28 cellular contexts compared by ENCODE assay signal in the genomic region with DNA sequence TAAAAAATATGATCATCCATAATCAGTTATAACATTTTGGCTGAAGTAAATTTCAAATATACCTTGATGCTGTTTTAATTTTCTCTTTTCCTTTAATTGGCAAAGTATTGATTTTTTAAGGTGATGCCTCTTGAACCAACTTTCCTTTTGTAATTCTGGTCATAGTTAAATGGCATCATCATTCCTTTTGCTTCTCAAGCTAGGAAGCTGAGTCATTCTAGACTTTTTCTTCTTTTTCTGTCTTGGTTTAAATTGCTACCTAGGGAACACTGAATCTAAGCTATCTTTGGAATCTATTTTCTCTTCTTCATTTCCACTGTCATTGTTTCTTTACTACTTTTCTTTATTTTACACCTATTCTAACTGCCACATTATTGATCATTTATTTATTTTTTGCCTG.
DNase-seq lines count a peak whose midpoint lies in the region; ATAC-seq, FAIRE-seq and TF ChIP-seq lines count a peak whose summit lies in the region.
"Had no signal": no experiment of that assay in that cellular context is flagged by ENCODE, and none has a peak within 500 bp of the region (broad histone marks: within the 10 kb centered on the region; RNA-seq: fewer than 3 reads in every experiment).

No MANE protein-coding gene starts in this region.

- peaks cover 9% of the 10 kb centered on the region for H3K9me3 Mint-ChIP-seq in GM23338
- no peaks in the 10 kb centered on the region for H3K9me3 Mint-ChIP-seq in astrocyte (ENCODE audit: unreplicated experiment)

- POLR2A ChIA-PET in OCI-LY7 (lab: Charles Lee), result no interaction called here

- H3K27ac Mint-ChIP-seq in GM23338 (peak overlapping the region; percentile 61), astrocyte (ENCODE audit: unreplicated experiment) (peak overlapping the region; percentile 91)
- H3K27ac Mint-ChIP-seq: effector memory CD8-positive, alpha-beta T cell; mesothelial cell of epicardium; naive B cell; stimulated activated naive CD8-positive, alpha-beta T cell treated with anti-CD3 and anti-CD28 coated beads, Interleukin-15, Interleukin-2, amounts not matched to agents 100 ng/mL and 50 ng/mL, for 24 hours had no signal

- H3K79me2 ChIP-seq in GM23338 (replicated peaks; ENCODE audit: insufficient read depth) (no peaks in the 10 kb centered on the region), astrocyte (ENCODE audit: insufficient read depth, low read length) (no peaks in the 10 kb centered on the region), OCI-LY7 (ENCODE audit: insufficient read depth, low read depth, low read length) (no peaks in the 10 kb centered on the region)

- H3K4me3 ChIP-seq in GM23338 (no peak overlapping the region), astrocyte (ENCODE audit: insufficient read depth, low read depth, low read length) (no peak overlapping the region), fibroblast of pulmonary artery (replicated peaks; ENCODE audit: low read depth, low read length) (no peak overlapping the region), OCI-LY7 (ENCODE audit: low read depth, low read length, poor library complexity, severe bottlenecking) (no peak overlapping the region)
- H3K4me3 ChIP-seq: breast epithelium, coronary artery, gastroesophageal sphincter, tibial artery had no signal

- no peak for FAIRE-seq in astrocyte (lab: Jason Lieb, UNC)
- FAIRE-seq: HTR-8/SVneo had no signal

- H3K9me2 ChIP-seq in GM23338 (ENCODE audit: insufficient read depth) (peaks cover 11% of the 10 kb centered on the region; the same call in 1 of the 2 replicates), OCI-LY7 (ENCODE audit: insufficient read depth, low read length) (no peaks in the 10 kb centered on the region)

- no peaks in the 10 kb centered on the region for H3F3A ChIP-seq in GM23338 (replicated peaks; ENCODE audit: low read depth)

- H3K36me3 Mint-ChIP-seq in GM23338 (ENCODE audit: low read depth) (peaks cover 9% of the 10 kb centered on the region; the same call in 2 of the 3 replicates), astrocyte (ENCODE audit: low read depth, unreplicated experiment) (no peaks in the 10 kb centered on the region)
- H3K36me3 Mint-ChIP-seq: naive B cell had no signal

- H3K4me2 ChIP-seq in GM23338 (no peak overlapping the region), astrocyte (ENCODE audit: low read length) (no peak overlapping the region), OCI-LY7 (ENCODE audit: low read length) (no peak overlapping the region)

- H3K27me3 Mint-ChIP-seq in GM23338 (ENCODE audit: insufficient read depth, low read depth, poor library complexity) (peaks cover 2% of the 10 kb centered on the region), astrocyte (ENCODE audit: low read depth, unreplicated experiment) (no peaks in the 10 kb centered on the region)
- H3K27me3 Mint-ChIP-seq: effector memory CD8-positive, alpha-beta T cell; stimulated activated naive CD8-positive, alpha-beta T cell treated with anti-CD3 and anti-CD28 coated beads, Interleukin-15, Interleukin-2, amounts not matched to agents 100 ng/mL and 50 ng/mL, for 24 hours had no signal

- H3K9me3 ChIP-seq in astrocyte (ENCODE audit: insufficient read depth, low read depth, low read length), result no peaks in the 10 kb centered on the region
- no peaks in the 10 kb centered on the region for H3K9me3 ChIP-seq in OCI-LY7 (ENCODE audit: low read length)
- H3K9me3 ChIP-seq: breast epithelium, gastroesophageal sphincter, tibial artery had no signal

- H3K4me3 Mint-ChIP-seq in GM23338, result no peak overlapping the region
- H3K4me3 Mint-ChIP-seq in astrocyte (ENCODE audit: unreplicated experiment), result no peak overlapping the region
- H3K4me3 Mint-ChIP-seq: effector memory CD8-positive, alpha-beta T cell; mesothelial cell of epicardium; naive B cell; stimulated activated naive CD8-positive, alpha-beta T cell treated with anti-CD3 and anti-CD28 coated beads, Interleukin-15, Interleukin-2, amounts not matched to agents 100 ng/mL and 50 ng/mL, for 24 hours had no signal

- ATAC-seq in GM23338 (no peak), HG02970 (IDR thresholded peaks at IDR 0.05; ENCODE audit: low FRiP score, unreplicated experiment) (no peak)
- ATAC-seq: effector memory CD8-positive, alpha-beta T cell; gastroesophageal sphincter; HCT116; left ventricle myocardium superior had no signal

- H3K4me1 ChIP-seq in GM23338 (ENCODE audit: insufficient read depth) (no peaks in the 10 kb centered on the region), astrocyte (ENCODE audit: insufficient read depth, low read length) (no peaks in the 10 kb centered on the region), OCI-LY7 (ENCODE audit: insufficient read depth, low read length, poor library complexity, severe bottlenecking) (no peaks in the 10 kb centered on the region)
- H3K4me1 ChIP-seq: breast epithelium, tibial artery had no signal

- H4K20me1 ChIP-seq in GM23338 (replicated peaks; ENCODE audit: insufficient read depth), result no peaks in the 10 kb centered on the region
- no peaks in the 10 kb centered on the region for H4K20me1 ChIP-seq in astrocyte (ENCODE audit: insufficient read depth, low read length)
- no peaks in the 10 kb centered on the region for H4K20me1 ChIP-seq in OCI-LY7 (ENCODE audit: insufficient read depth, low read length)

- H3K27me3 ChIP-seq in GM23338 (ENCODE audit: insufficient read depth) (no peaks in the 10 kb centered on the region), astrocyte (ENCODE audit: insufficient read depth, low read length) (no peaks in the 10 kb centered on the region)
- H3K27me3 ChIP-seq: breast epithelium, gastroesophageal sphincter, tibial artery had no signal

- no peak overlapping the region for H3K9ac ChIP-seq in astrocyte (ENCODE audit: low read length)

- H2AFZ ChIP-seq in GM23338 (no peak overlapping the region), astrocyte (ENCODE audit: low read depth, low read length) (no peak overlapping the region), OCI-LY7 (ENCODE audit: low read length) (no peak overlapping the region)

- DNase-seq in GM23338 (ENCODE audit: low spot score), result no peak
- DNase-seq in astrocyte (ENCODE audit: low read depth), result peak; percentile 34
- DNase-seq in fibroblast of pulmonary artery (ENCODE audit: low read depth), result peak; percentile 28
- no peak for DNase-seq in OCI-LY7 (ENCODE audit: low spot score)
- DNase-seq in LoVo (ENCODE audit: low spot score), result no peak
- DNase-seq in nucleus accumbens (lab: John Stamatoyannopoulos, UW), result no peak
- DNase-seq: activated CD4-positive, alpha-beta T cell treated with anti-CD3 and anti-CD28 coated beads for 4 hours; activated naive CD4-positive, alpha-beta T cell treated with Interleukin-2 at 50 U/mL for 16 hours; Calu3; DMS79 treated with DMSO at 0.1 percent for 48 hours; effector memory CD8-positive, alpha-beta T cell; hippocampal formation; KG1; left ventricle myocardium superior; naive B cell; NCI-H1417; NCI-H2081; NCI-H345; T-helper 2 cell; tibial artery had no signal

- H3K36me3 ChIP-seq in GM23338 (ENCODE audit: insufficient read depth), result no peaks in the 10 kb centered on the region
- H3K36me3 ChIP-seq in astrocyte (ENCODE audit: insufficient read depth, low read length), result no peaks in the 10 kb centered on the region
- no peaks in the 10 kb centered on the region for H3K36me3 ChIP-seq in OCI-LY7 (ENCODE audit: insufficient read depth, low read length)
- H3K36me3 ChIP-seq: breast epithelium, gastroesophageal sphincter, tibial artery had no signal

- intact Hi-C loops in OCI-LY7 (cut with micrococcal nuclease; ENCODE audit: unreplicated experiment), result no loop called here

- H3K27ac ChIP-seq in GM23338 (ENCODE audit: low read depth) (no peak overlapping the region), astrocyte (ENCODE audit: low read depth, low read length) (no peak overlapping the region), OCI-LY7 (ENCODE audit: low read depth, low read length, poor library complexity, severe bottlenecking) (no peak overlapping the region)
- H3K27ac ChIP-seq: breast epithelium, coronary artery, gastroesophageal sphincter, tibial artery had no signal

- CTCF ChIA-PET in OCI-LY7 (lab: Charles Lee; ENCODE audit: unreplicated experiment), result no interaction called here

- BruUV-seq in OCI-LY7 (replicated peaks; lab: Mats Ljungman, UMichigan), result no TSS peak

- H3K4me1 Mint-ChIP-seq in GM23338 (peaks cover 13% of the 10 kb centered on the region), astrocyte (ENCODE audit: low read depth, unreplicated experiment) (peaks cover 24% of the 10 kb centered on the region)
- H3K4me1 Mint-ChIP-seq: naive B cell had no signal

- TF ChIP-seq CTCF in GM23338 (conservative IDR thresholded peaks at IDR 0.05; ENCODE audit: low read depth in 2 of 2) (no peak), astrocyte (IDR thresholded peaks at IDR 0.05; ENCODE audit: insufficient read depth, low read depth, low read length) (no peak), fibroblast of pulmonary artery (IDR thresholded peaks at IDR 0.05; ENCODE audit: low read length, missing control alignments) (no peak), OCI-LY7 (conservative IDR thresholded peaks at IDR 0.05; ENCODE audit: low read length) (no peak)

TF ChIP-seq in GM23338, 12 proteins besides CTCF, POLR2A, EP300 and RAD21 (continues in another document):
- TF ChIP-seq, protein P1, sequence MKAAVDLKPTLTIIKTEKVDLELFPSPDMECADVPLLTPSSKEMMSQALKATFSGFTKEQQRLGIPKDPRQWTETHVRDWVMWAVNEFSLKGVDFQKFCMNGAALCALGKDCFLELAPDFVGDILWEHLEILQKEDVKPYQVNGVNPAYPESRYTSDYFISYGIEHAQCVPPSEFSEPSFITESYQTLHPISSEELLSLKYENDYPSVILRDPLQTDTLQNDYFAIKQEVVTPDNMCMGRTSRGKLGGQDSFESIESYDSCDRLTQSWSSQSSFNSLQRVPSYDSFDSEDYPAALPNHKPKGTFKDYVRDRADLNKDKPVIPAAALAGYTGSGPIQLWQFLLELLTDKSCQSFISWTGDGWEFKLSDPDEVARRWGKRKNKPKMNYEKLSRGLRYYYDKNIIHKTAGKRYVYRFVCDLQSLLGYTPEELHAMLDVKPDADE (IDR thresholded peaks at IDR 0.05), result no peak
- no peak for TF ChIP-seq EZH2 (IDR thresholded peaks at IDR 0.05; ENCODE audit: low read depth, unreplicated experiment)
- TF ChIP-seq NANOG (IDR thresholded peaks at IDR 0.05; ENCODE audit: borderline replicate concordance), result no peak
- TF ChIP-seq EZH2phosphoT487 (IDR thresholded peaks at IDR 0.05; ENCODE audit: unreplicated experiment), result no peak
- no peak for TF ChIP-seq CREB1 (CRISPR knock-in tag; IDR thresholded peaks at IDR 0.05; ENCODE audit: low read depth)
- TF ChIP-seq STAT1 (IDR thresholded peaks at IDR 0.05; ENCODE audit: unreplicated experiment), result no peak

Comparison
In these comparisons a context has a peak if more than half of its experiments do, and no peak if none do; other contexts are left out.
1. DNase-seq: peak in astrocyte (single experiment) and fibroblast of pulmonary artery (single experiment); none in GM23338 (single experiment), OCI-LY7 (single experiment), LoVo (single experiment) and nucleus accumbens (0 of 56).